In the genomic region with DNA sequence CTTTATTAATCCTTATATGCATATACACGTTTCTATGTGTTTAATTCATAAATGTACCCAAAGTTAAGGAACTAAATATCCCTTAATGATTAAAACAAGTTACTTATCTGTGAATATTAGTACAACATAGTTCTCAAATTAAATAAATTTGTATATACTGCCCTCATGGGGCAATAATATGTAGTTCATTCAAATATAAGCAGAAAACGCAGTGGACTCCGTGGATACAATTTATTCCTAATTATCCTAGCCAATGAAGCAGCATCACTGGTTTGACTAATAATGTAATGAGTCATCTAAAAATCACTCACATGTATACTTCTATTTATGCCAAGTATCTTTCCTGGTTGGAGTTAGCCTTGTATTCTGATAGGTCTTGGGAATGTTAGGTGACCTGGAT, we compare ENCODE assay signal across 11 cellular contexts.
DNase-seq lines count a peak whose midpoint lies in the region; FAIRE-seq and TF ChIP-seq lines count a peak whose summit lies in the region.
"Had no signal": no experiment of that assay in that cellular context is flagged by ENCODE, and none has a peak within 500 bp of the region (broad histone marks: within the 10 kb centered on the region; RNA-seq: fewer than 3 reads in every experiment).

No MANE protein-coding gene starts in this region.

- no peaks in the 10 kb centered on the region for H3K4me1 Mint-ChIP-seq in brain
- H3K4me1 Mint-ChIP-seq: nephron progenitor cell had no signal

- CTCF ChIA-PET in AG04449 (lab: Yijun Ruan, JAX), result interaction anchor here (0.5 to 5.3 kb wide), 6 partner anchors 16 to 208 kb away, joined by 3 to 26 read pairs (median 4); no protein-coding TSS in a partner anchor

- peaks cover 37% of the 10 kb centered on the region for H3K36me3 Mint-ChIP-seq in brain

- POLR2A ChIA-PET in AG04449 (lab: Yijun Ruan, JAX), result no interaction called here

- FAIRE-seq in RCC 7860 (lab: Jason Lieb, UNC), result no peak

- TF ChIP-seq CTCF in AG04449 (IDR thresholded peaks at IDR 0.05; ENCODE audit: insufficient read depth, low read length, missing control alignments), result peak; percentile 6
- peak; percentile 32 to 57 for TF ChIP-seq CTCF in brain (conservative IDR thresholded peaks at IDR 0.05)

- H3K4me3 Mint-ChIP-seq in brain, result no peak overlapping the region
- H3K4me3 Mint-ChIP-seq: activated T-cell treated with anti-CD3 and anti-CD28 coated beads, Interleukin-2, amount 50 U/mL, for 72 hours; nephron progenitor cell had no signal

- no peak overlapping the region for H3K27ac Mint-ChIP-seq in brain
- H3K27ac Mint-ChIP-seq: activated T-cell treated with anti-CD3 and anti-CD28 coated beads, Interleukin-2, amount 50 U/mL, for 72 hours; nephron progenitor cell had no signal

- peaks cover 0 to 7% (median 3%) of the 10 kb centered on the region in 5 experiments for H3K9me3 Mint-ChIP-seq in brain
- H3K9me3 Mint-ChIP-seq: nephron progenitor cell had no signal

- DNase-seq in AG04449 (ENCODE audit: low read depth, low spot score) (peak; percentile 5), HS-5 (ENCODE audit: low read depth) (peak; percentile 43), kidney glomerular epithelial cell (lab: John Stamatoyannopoulos, UW) (peak; percentile 45), DMS153 treated with DMSO at 0.1 percent for 48 hours (lab: John Stamatoyannopoulos, UW; ENCODE audit: unreplicated experiment) (no peak), ecto neural progenitor cell (ENCODE audit: low spot score) (no peak), RCC 7860 (ENCODE audit: low spot score) (no peak)
- DNase-seq in stimulated activated CD4-positive, alpha-beta T cell treated with anti-CD3 and anti-CD28 coated beads, Interleukin-12 subunit alpha, Interleukin-12 subunit beta, amount 100 ng/mL, for 4 hours, result no peak
- DNase-seq: activated T-cell treated with anti-CD3 and anti-CD28 coated beads, Interleukin-2, amount 50 U/mL, for 72 hours; NCI-H1105; nephron progenitor cell had no signal

- no peak overlapping the region for H3K4me3 ChIP-seq in AG04449 (ENCODE audit: low read depth, low read length)

- no peaks in the 10 kb centered on the region for H3K27me3 Mint-ChIP-seq in brain

Comparison
In these comparisons a context has a peak if more than half of its experiments do, and no peak if none do; other contexts are left out.
1. DNase-seq: peak in AG04449 (single experiment), HS-5 (single experiment) and kidney glomerular epithelial cell (single experiment); none in stimulated activated CD4-positive, alpha-beta T cell treated with anti-CD3 and anti-CD28 coated beads, Interleukin-12 subunit alpha, Interleukin-12 subunit beta, amount 100 ng/mL, for 4 hours (single experiment), DMS153 treated with DMSO at 0.1 percent for 48 hours (single experiment), ecto neural progenitor cell (single experiment) and RCC 7860 (single experiment).